Comparison of ENCODE assay signal across 1 cellular context in the genomic region with DNA sequence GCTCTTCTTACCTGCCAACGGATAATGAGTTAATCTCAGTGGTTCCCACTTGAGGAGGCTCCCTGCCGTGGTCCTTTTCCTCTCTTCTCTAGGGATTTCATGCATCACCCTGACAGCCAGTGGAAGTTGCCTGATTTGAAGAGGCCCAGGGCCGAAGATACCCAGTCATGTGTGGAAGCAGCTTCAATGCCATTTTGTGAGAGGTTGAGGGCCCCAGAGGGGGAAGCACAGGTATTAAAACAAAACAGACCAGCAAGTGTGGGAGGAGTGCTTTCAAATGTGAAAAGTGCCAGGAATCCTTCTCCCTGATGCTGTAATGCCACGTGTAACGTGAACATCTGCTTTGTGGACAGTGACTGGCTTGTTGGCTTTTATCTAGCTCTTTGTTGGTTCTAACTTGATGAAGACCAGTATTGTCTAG.
TF ChIP-seq lines count a peak whose summit lies in the region.

No MANE protein-coding gene starts in this region.

TF ChIP-seq in SK-N-SH, 30 proteins besides CTCF, POLR2A, EP300 and RAD21 (continued from another document):
- TF ChIP-seq, protein P1, sequence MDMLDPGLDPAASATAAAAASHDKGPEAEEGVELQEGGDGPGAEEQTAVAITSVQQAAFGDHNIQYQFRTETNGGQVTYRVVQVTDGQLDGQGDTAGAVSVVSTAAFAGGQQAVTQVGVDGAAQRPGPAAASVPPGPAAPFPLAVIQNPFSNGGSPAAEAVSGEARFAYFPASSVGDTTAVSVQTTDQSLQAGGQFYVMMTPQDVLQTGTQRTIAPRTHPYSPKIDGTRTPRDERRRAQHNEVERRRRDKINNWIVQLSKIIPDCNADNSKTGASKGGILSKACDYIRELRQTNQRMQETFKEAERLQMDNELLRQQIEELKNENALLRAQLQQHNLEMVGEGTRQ (IDR thresholded peaks at IDR 0.05; ENCODE audit: borderline replicate concordance, low read depth, low read length): no peak
- TF ChIP-seq, protein P2, sequence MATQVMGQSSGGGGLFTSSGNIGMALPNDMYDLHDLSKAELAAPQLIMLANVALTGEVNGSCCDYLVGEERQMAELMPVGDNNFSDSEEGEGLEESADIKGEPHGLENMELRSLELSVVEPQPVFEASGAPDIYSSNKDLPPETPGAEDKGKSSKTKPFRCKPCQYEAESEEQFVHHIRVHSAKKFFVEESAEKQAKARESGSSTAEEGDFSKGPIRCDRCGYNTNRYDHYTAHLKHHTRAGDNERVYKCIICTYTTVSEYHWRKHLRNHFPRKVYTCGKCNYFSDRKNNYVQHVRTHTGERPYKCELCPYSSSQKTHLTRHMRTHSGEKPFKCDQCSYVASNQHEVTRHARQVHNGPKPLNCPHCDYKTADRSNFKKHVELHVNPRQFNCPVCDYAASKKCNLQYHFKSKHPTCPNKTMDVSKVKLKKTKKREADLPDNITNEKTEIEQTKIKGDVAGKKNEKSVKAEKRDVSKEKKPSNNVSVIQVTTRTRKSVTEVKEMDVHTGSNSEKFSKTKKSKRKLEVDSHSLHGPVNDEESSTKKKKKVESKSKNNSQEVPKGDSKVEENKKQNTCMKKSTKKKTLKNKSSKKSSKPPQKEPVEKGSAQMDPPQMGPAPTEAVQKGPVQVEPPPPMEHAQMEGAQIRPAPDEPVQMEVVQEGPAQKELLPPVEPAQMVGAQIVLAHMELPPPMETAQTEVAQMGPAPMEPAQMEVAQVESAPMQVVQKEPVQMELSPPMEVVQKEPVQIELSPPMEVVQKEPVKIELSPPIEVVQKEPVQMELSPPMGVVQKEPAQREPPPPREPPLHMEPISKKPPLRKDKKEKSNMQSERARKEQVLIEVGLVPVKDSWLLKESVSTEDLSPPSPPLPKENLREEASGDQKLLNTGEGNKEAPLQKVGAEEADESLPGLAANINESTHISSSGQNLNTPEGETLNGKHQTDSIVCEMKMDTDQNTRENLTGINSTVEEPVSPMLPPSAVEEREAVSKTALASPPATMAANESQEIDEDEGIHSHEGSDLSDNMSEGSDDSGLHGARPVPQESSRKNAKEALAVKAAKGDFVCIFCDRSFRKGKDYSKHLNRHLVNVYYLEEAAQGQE (IDR thresholded peaks at IDR 0.05; ENCODE audit: low read depth, low read length): no peak
- TF ChIP-seq MXI1 (IDR thresholded peaks at IDR 0.05; ENCODE audit: low read depth, low read length) (no peak), GATA2 (CRISPR knock-in tag; IDR thresholded peaks at IDR 0.05) (no peak), RCOR1 (IDR thresholded peaks at IDR 0.05; ENCODE audit: low read length) (no peak), MEF2A (IDR thresholded peaks at IDR 0.05; ENCODE audit: borderline replicate concordance, low read depth) (no peak)
